ENCODE assay signal across 8 cellular contexts in genomic region chr3:20040476-20041196, GRCh38. TPM values are rescaled to one million over a fixed set of nuclear protein-coding genes. Genes with fewer than 3 reads are reported as not detected.
DNase-seq lines count a peak whose midpoint lies in the region; ATAC-seq and TF ChIP-seq lines count a peak whose summit lies in the region.

No MANE protein-coding gene starts in this region.

- intact Hi-C loops in activated B cell treated with CpG ODN at 0.5 μM for 24 hours (cut with micrococcal nuclease) = loop anchor here (1.0 to 5.0 kb wide), 8 partner anchors 9 to 1599 kb away; partner anchors contain the start of genes KCNH8 and RAB5A

- peak; percentile 33 for DNase-seq in NCI-H2196 (lab: John Stamatoyannopoulos, UW; ENCODE audit: unreplicated experiment)
- no peak for DNase-seq in NCI-H2196 treated with DMSO at 0.1 percent for 48 hours (lab: John Stamatoyannopoulos, UW; ENCODE audit: unreplicated experiment)
- DNase-seq in NCI-H1930 (lab: John Stamatoyannopoulos, UW) = peak; percentile 4 to 16
- DNase-seq in activated B cell treated with CpG ODN at 0.5 μM for 24 hours = peak; percentile 68
- DNase-seq in central memory CD4-positive, alpha-beta T cell = peak; percentile 55
- DNase-seq in islet precursor cell = peak; percentile 85
- DNase-seq in stimulated activated CD4-positive, alpha-beta T cell treated with anti-CD3 and anti-CD28 coated beads, Interleukin-12 subunit alpha, Interleukin-12 subunit beta, amount 100 ng/mL, for 4 hours = peak; percentile 58

- H3K9me3 Mint-ChIP-seq in activated B cell treated with CpG ODN at 0.5 μM for 24 hours = no peaks in the 10 kb centered on the region

- ATAC-seq in HG02852 (IDR thresholded peaks at IDR 0.05; ENCODE audit: unreplicated experiment) (peak; percentile 40), activated B cell treated with CpG ODN at 0.5 μM for 24 hours (ENCODE audit: low read depth) (peak; percentile 29)

- POLR2A ChIA-PET in activated B cell treated with CpG ODN at 0.5 μM for 24 hours (lab: Charles Lee) = interaction anchor here (0.5 to 3.1 kb wide), 20 partner anchors 10 to 678 kb away, joined by 3 to 38 read pairs (median 4); partner anchors contain the start of genes RAB5A and SGO1

- peak overlapping the region; percentile 95 for H3K4me3 Mint-ChIP-seq in activated B cell treated with CpG ODN at 0.5 μM for 24 hours

- H3K4me1 Mint-ChIP-seq in activated B cell treated with CpG ODN at 0.5 μM for 24 hours = peaks cover 53% of the 10 kb centered on the region

- no peak for TF ChIP-seq CTCF in activated B cell treated with CpG ODN at 0.5 μM for 24 hours (IDR thresholded peaks at IDR 0.05)

- no peaks in the 10 kb centered on the region for H3K27me3 Mint-ChIP-seq in activated B cell treated with CpG ODN at 0.5 μM for 24 hours

- peaks cover 2% of the 10 kb centered on the region for H3K36me3 Mint-ChIP-seq in activated B cell treated with CpG ODN at 0.5 μM for 24 hours (ENCODE audit: low read depth)

- CTCF ChIA-PET in activated B cell treated with CpG ODN at 0.5 μM for 24 hours (lab: Charles Lee) = interaction anchor here (0.9 to 1.8 kb wide), 6 partner anchors 9 to 145 kb away, joined by 3 to 6 read pairs (median 4); partner anchors contain the start of gene SGO1

- peak overlapping the region; percentile 93 for H3K27ac Mint-ChIP-seq in activated B cell treated with CpG ODN at 0.5 μM for 24 hours

RNA-seq across cellular contexts. Expression of gene KAT2B, which starts 0.4 kb away (rescaled TPM):
- 35.9 and 36.8 TPM in 2 replicates for total RNA-seq in activated B cell treated with CpG ODN at 0.5 μM for 24 hours

RNA-seq across cellular contexts. Expression of gene PP2D1, which starts 28.6 kb away (rescaled TPM):
- not detected in 2 replicates for total RNA-seq in activated B cell treated with CpG ODN at 0.5 μM for 24 hours
